Comparison of ENCODE assay signal across 9 cellular contexts in the genomic region with DNA sequence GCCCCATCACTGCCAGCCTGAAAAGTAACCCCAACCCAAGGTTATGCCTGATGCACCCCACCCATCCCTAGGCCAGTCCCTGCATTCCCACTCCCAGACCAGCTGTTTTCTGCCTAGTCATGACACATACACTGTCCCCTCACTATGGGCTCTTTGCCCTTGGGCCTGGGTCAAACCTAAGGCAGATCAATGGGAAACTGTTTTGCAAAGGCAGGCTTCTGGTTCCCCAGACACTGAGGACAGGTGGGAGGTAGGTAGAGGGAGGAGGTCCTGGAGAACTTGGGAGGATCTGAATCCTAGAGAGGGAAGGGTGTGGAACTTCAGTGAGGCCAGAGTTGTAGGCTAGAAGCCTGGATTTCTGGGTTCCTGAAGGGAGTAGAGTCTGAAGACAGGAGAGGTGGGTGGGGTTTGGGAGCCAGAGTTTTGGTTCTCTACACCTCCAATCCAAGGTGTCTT. TPM values are rescaled to one million over a fixed set of nuclear protein-coding genes. Genes with fewer than 3 reads are reported as not detected.
DNase-seq lines count a peak whose midpoint lies in the region; ATAC-seq and TF ChIP-seq lines count a peak whose summit lies in the region.
"Had no signal": no experiment of that assay in that cellular context is flagged by ENCODE, and none has a peak within 500 bp of the region (broad histone marks: within the 10 kb centered on the region; RNA-seq: fewer than 3 reads in every experiment).

No MANE protein-coding gene starts in this region.

- DNase-seq in Calu3 (no peak), RWPE2 (ENCODE audit: low spot score) (no peak), epithelial cell of proximal tubule (ENCODE audit: low read depth) (no peak), HK-2 (ENCODE audit: unreplicated experiment) (no peak), NCI-H146 (lab: John Stamatoyannopoulos, UW) (no peak)

- no peaks in the 10 kb centered on the region for H3K79me2 ChIP-seq in parathyroid adenoma

- CTCF ChIA-PET in Calu3 (lab: Charles Lee), result interaction anchor here (1.4 to 1.6 kb wide), 3 partner anchors 11 to 35 kb away, joined by 4 to 5 read pairs (median 5); partner anchors contain the start of gene MPIG6B

- peak overlapping the region; percentile 98 for H3K4me3 Mint-ChIP-seq in Calu3 (ENCODE audit: low read depth, unreplicated experiment)

- TF ChIP-seq CTCF in Calu3 (IDR thresholded peaks at IDR 0.05; ENCODE audit: unreplicated experiment) (no peak), RWPE2 (IDR thresholded peaks at IDR 0.05; ENCODE audit: poor library complexity, severe bottlenecking) (no peak), epithelial cell of proximal tubule (conservative IDR thresholded peaks at IDR 0.05; ENCODE audit: low read depth, low read length) (no peak), parathyroid adenoma (IDR thresholded peaks at IDR 0.05) (no peak)

- H3K4me2 ChIP-seq in parathyroid adenoma (ENCODE audit: low read length), result peak overlapping the region; percentile 95

- H3K36me3 Mint-ChIP-seq in Calu3 (ENCODE audit: insufficient read depth, unreplicated experiment), result peaks cover 99% of the 10 kb centered on the region

- H3K9me3 ChIP-seq in RWPE2 (ENCODE audit: severe bottlenecking) (no peaks in the 10 kb centered on the region), parathyroid adenoma (ENCODE audit: control insufficient read depth, low read length) (no peaks in the 10 kb centered on the region)

- H3K9me3 Mint-ChIP-seq in Calu3 (ENCODE audit: low read depth, unreplicated experiment), result no peaks in the 10 kb centered on the region

- no peaks in the 10 kb centered on the region for H3K27me3 ChIP-seq in RWPE2 (ENCODE audit: insufficient read depth, poor library complexity, severe bottlenecking)
- H3K27me3 ChIP-seq in parathyroid adenoma (ENCODE audit: control insufficient read depth, insufficient read depth, low read length), result no peaks in the 10 kb centered on the region

- peak overlapping the region; percentile 80 for H3K4me3 ChIP-seq in RWPE2 (ENCODE audit: severe bottlenecking)
- peak overlapping the region; percentile 95 for H3K4me3 ChIP-seq in epithelial cell of proximal tubule (ENCODE audit: low read depth, low read length)
- peak overlapping the region; percentile 99 for H3K4me3 ChIP-seq in parathyroid adenoma (ENCODE audit: low read depth, low read length)

- H3K9ac ChIP-seq in parathyroid adenoma, result no peak overlapping the region

- peak overlapping the region; percentile 93 for H3K27ac ChIP-seq in RWPE2 (ENCODE audit: poor library complexity, severe bottlenecking)
- H3K27ac ChIP-seq in parathyroid adenoma, result peak overlapping the region; percentile 84

- H3K4me1 Mint-ChIP-seq in Calu3 (ENCODE audit: low read depth, unreplicated experiment), result peaks cover 57% of the 10 kb centered on the region

- H3K4me1 ChIP-seq in RWPE2 (ENCODE audit: insufficient read depth, poor library complexity, severe bottlenecking), result peaks cover 39% of the 10 kb centered on the region
- H3K4me1 ChIP-seq in parathyroid adenoma, result peaks cover 7% of the 10 kb centered on the region

- no peak for ATAC-seq in RWPE2 (ENCODE audit: low read depth)
- ATAC-seq in GM21367 (IDR thresholded peaks at IDR 0.05; ENCODE audit: unreplicated experiment), result no peak
- no peak for ATAC-seq in GM18519 (IDR thresholded peaks at IDR 0.05; ENCODE audit: low FRiP score, unreplicated experiment)

- H3K36me3 ChIP-seq in RWPE2 (ENCODE audit: low read depth), result peaks cover 50% of the 10 kb centered on the region
- H3K36me3 ChIP-seq in parathyroid adenoma (ENCODE audit: control insufficient read depth, insufficient read depth, low read length), result no peaks in the 10 kb centered on the region

- BruUV-seq in Calu3 (replicated peaks; lab: Mats Ljungman, UMichigan), result no TSS peak

- peak overlapping the region; percentile 94 for H3K27ac Mint-ChIP-seq in Calu3 (ENCODE audit: unreplicated experiment)

- intact Hi-C loops in Calu3 (cut with micrococcal nuclease; ENCODE audit: unreplicated experiment), result no loop called here

- no peaks in the 10 kb centered on the region for H3K27me3 Mint-ChIP-seq in Calu3 (ENCODE audit: unreplicated experiment)

- H2AFZ ChIP-seq in parathyroid adenoma, result no peak overlapping the region

RNA-seq across cellular contexts. Expression of gene CLIC1, which starts 2.1 kb away (rescaled TPM):
- total RNA-seq in Calu3 (2022) (943 and 1,109 TPM in 2 replicates), epithelial cell of proximal tubule (938 and 1,262 TPM in 2 replicates)

RNA-seq across cellular contexts. Expression of gene DDAH2, which starts 5.2 kb away (rescaled TPM):
- total RNA-seq in Calu3 (2022), result 81.4 and 89.6 TPM in 2 replicates
- total RNA-seq in epithelial cell of proximal tubule, result 61.1 and 87.2 TPM in 2 replicates

RNA-seq across cellular contexts. Expression of gene MSH5, which starts 5.5 kb away (rescaled TPM):
- 156 and 176 TPM in 2 replicates for total RNA-seq in Calu3 (2022)
- 18.4 and 30.4 TPM in 2 replicates for total RNA-seq in epithelial cell of proximal tubule

RNA-seq across cellular contexts. Expression of gene MPIG6B, which starts 11.1 kb away (rescaled TPM):
- total RNA-seq in Calu3 (2022) (not detected in 2 replicates), epithelial cell of proximal tubule (not detected in 2 replicates)
- total RNA-seq: RPMI7951 had no signal

RNA-seq across cellular contexts. Expression of gene LY6G6C, which starts 12.7 kb away (rescaled TPM):
- total RNA-seq in Calu3 (2022), result 1.0 TPM in 1 of 2 replicates, not detected in the other
- not detected in 2 replicates for total RNA-seq in epithelial cell of proximal tubule
- total RNA-seq: RPMI7951 had no signal
